1 cellular context compared by ENCODE assay signal in genomic region chr12:51171884-51172514, GRCh38.
TF ChIP-seq lines count a peak whose summit lies in the region.

No MANE protein-coding gene starts in this region.

TF ChIP-seq in WTC11, 78 proteins besides CTCF, POLR2A, EP300 and RAD21 (continued from another document):
- no peak for TF ChIP-seq PRDM15 (CRISPR knock-in tag; IDR thresholded peaks at IDR 0.05)
